In the genomic region with DNA sequence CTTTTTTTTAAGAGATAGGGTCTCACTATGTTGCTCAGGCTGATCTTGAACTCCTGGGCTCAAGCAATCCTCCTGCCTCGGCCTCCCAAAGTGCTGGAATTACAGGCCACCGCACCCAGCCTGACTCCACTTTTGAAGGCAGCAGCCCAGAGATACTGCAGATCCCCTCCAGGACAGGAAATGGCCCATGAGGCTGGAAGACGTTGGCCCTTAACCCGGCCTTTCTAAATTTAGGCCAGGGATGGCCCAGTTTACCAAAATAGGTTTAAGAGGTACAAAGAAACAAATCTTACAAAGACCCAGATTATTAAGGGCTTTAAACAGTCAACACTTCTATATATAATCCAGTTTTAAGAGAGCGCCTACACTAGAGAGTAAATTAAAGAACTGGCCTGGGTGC, we compare ENCODE assay signal across 16 cellular contexts. TPM values are rescaled to one million over a fixed set of nuclear protein-coding genes. Genes with fewer than 3 reads are reported as not detected.
"Had no signal": no experiment of that assay in that cellular context is flagged by ENCODE, and none has a peak within 500 bp of the region (broad histone marks: within the 10 kb centered on the region; RNA-seq: fewer than 3 reads in every experiment).

No MANE protein-coding gene starts in this region.

- H3K4me3 ChIP-seq: body of pancreas, stomach, thoracic aorta had no signal

- H3K27me3 Mint-ChIP-seq: activated CD4-positive, alpha-beta memory T cell treated with anti-CD3 and anti-CD28 coated beads, Interleukin-2, amount 10 ng/mL, durations not matched to agents 7 days and 5 days; central memory CD8-positive, alpha-beta T cell; memory B cell had no signal

- H3K27ac ChIP-seq: body of pancreas, epithelial cell of prostate, stomach, thoracic aorta had no signal

- DNase-seq: activated CD4-positive, alpha-beta memory T cell treated with anti-CD3 and anti-CD28 coated beads, Interleukin-2, amount 10 ng/mL, durations not matched to agents 7 days and 5 days; activated naive CD4-positive, alpha-beta T cell treated with Interleukin-2 at 50 U/mL for 16 hours; activated T-cell treated with anti-CD3 and anti-CD28 coated beads, Interleukin-2, amount 50 U/mL, for 72 hours; cortex of kidney; effector memory CD4-positive, alpha-beta T cell; immature natural killer cell; nephron progenitor cell; stimulated activated CD4-positive, alpha-beta T cell treated with anti-CD3 and anti-CD28 coated beads, Interleukin-4, amount 100 ng/mL, for 4 hours had no signal

- ATAC-seq: activated T-cell treated with anti-CD3 and anti-CD28 coated beads, Interleukin-2, amount 50 U/mL, for 72 hours had no signal

- H3K4me1 Mint-ChIP-seq: activated CD4-positive, alpha-beta memory T cell treated with anti-CD3 and anti-CD28 coated beads, Interleukin-2, amount 10 ng/mL, durations not matched to agents 7 days and 5 days; central memory CD8-positive, alpha-beta T cell; memory B cell; nephron progenitor cell had no signal

- H3K4me3 Mint-ChIP-seq: activated CD4-positive, alpha-beta memory T cell treated with anti-CD3 and anti-CD28 coated beads, Interleukin-2, amount 10 ng/mL, durations not matched to agents 7 days and 5 days; activated T-cell treated with anti-CD3 and anti-CD28 coated beads, Interleukin-2, amount 50 U/mL, for 72 hours; central memory CD8-positive, alpha-beta T cell; immature natural killer cell; memory B cell; nephron progenitor cell had no signal

- H3K9me3 Mint-ChIP-seq: activated CD4-positive, alpha-beta memory T cell treated with anti-CD3 and anti-CD28 coated beads, Interleukin-2, amount 10 ng/mL, durations not matched to agents 7 days and 5 days; activated T-cell treated with anti-CD3 and anti-CD28 coated beads, Interleukin-2, amount 50 U/mL, for 72 hours; central memory CD8-positive, alpha-beta T cell; immature natural killer cell; memory B cell; nephron progenitor cell had no signal

- H3K9me3 ChIP-seq: body of pancreas, stomach, thoracic aorta had no signal

- FAIRE-seq: urothelium cell line had no signal

- H3K27ac Mint-ChIP-seq: activated CD4-positive, alpha-beta memory T cell treated with anti-CD3 and anti-CD28 coated beads, Interleukin-2, amount 10 ng/mL, durations not matched to agents 7 days and 5 days; activated T-cell treated with anti-CD3 and anti-CD28 coated beads, Interleukin-2, amount 50 U/mL, for 72 hours; memory B cell; nephron progenitor cell had no signal

- H3K27me3 ChIP-seq: body of pancreas, stomach had no signal

RNA-seq across cellular contexts. Expression of a gene that starts 58.2 kb away (rescaled TPM):
- total RNA-seq: osteoblast had no signal
